Comparison of ENCODE assay signal across 8 cellular contexts in the genomic region with DNA sequence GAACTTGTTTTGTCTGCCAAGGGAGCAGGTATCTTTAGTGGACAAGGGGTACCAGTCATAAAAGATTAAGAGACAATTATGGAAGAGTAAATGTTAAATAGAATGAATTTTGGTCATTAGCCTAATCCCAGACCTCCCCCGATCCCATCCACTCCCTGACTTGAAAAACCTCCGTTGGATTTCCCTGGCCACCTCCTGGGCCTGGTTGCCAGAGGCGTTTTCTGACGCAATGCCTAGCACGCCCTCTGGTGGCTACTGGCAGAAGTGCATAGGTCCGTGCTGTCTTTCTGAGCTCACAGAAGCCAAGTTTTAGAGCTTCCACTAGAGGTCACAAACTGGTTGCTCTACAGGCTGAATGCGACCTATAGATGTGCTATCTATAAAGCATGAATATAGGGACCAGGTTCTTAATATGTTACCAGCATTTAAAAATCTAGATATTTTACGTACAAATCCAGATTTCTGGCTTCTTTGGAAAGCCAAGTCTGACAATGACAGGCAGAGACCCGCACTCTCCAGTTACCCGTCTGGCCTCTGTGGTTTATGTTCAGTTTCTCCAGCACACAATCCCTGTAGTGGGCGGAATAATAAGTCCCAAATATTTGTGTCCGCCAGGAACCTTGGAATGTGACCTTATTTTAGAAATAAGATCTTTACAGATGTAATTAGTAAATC. TPM values are rescaled to one million over a fixed set of nuclear protein-coding genes. Genes with fewer than 3 reads are reported as not detected.
DNase-seq lines count a peak whose midpoint lies in the region; ATAC-seq and TF ChIP-seq lines count a peak whose summit lies in the region.

No MANE protein-coding gene starts in this region.

- H3K4me1 Mint-ChIP-seq in activated T-cell treated with anti-CD3 and anti-CD28 coated beads, Interleukin-2, amount 50 U/mL, for 24 hours (ENCODE audit: low read depth) = peaks cover 10% of the 10 kb centered on the region
- peaks cover 5 to 16% (median 7%) of the 10 kb centered on the region in 4 donors for H3K4me1 Mint-ChIP-seq in naive thymus-derived CD8-positive, alpha-beta T cell
- no peaks in the 10 kb centered on the region for H3K4me1 Mint-ChIP-seq in stimulated activated effector memory CD8-positive, alpha-beta T cell treated with anti-CD3 and anti-CD28 coated beads, Interleukin-12 subunit alpha, Interleukin-12 subunit beta, amount 100 ng/mL, for 72 hours

- H3K27ac ChIP-seq in Panc1 (ENCODE audit: low read length) (peak overlapping the region; percentile 73), esophagus squamous epithelium (no peak overlapping the region)

- no peak for TF ChIP-seq POLR2A in esophagus squamous epithelium (IDR thresholded peaks at IDR 0.05)

- H3K36me3 Mint-ChIP-seq in activated T-cell treated with anti-CD3 and anti-CD28 coated beads, Interleukin-2, amount 50 U/mL, for 24 hours (ENCODE audit: low read depth) = no peaks in the 10 kb centered on the region
- no peaks in the 10 kb centered on the region for H3K36me3 Mint-ChIP-seq in naive thymus-derived CD8-positive, alpha-beta T cell
- H3K36me3 Mint-ChIP-seq in stimulated activated effector memory CD8-positive, alpha-beta T cell treated with anti-CD3 and anti-CD28 coated beads, Interleukin-12 subunit alpha, Interleukin-12 subunit beta, amount 100 ng/mL, for 72 hours = no peaks in the 10 kb centered on the region

- H3K9me3 ChIP-seq in Panc1 (ENCODE audit: control insufficient read depth, insufficient read depth, low read depth, low read length) = peaks cover 5% of the 10 kb centered on the region; the same call in 1 of the 2 replicates
- no peaks in the 10 kb centered on the region for H3K9me3 ChIP-seq in esophagus squamous epithelium

- no peak overlapping the region for H3K4me3 ChIP-seq in AG09309 (ENCODE audit: control insufficient read depth, low read depth, low read length)
- H3K4me3 ChIP-seq in Panc1 (ENCODE audit: low read depth in 2 of 2, low read length in 2 of 2) = no peak overlapping the region
- no peak overlapping the region for H3K4me3 ChIP-seq in esophagus squamous epithelium

- intact Hi-C loops in Panc1 (cut with micrococcal nuclease; ENCODE audit: unreplicated experiment) = loop anchor here (2.0 to 5.0 kb wide), 3 partner anchors 71 to 174 kb away; no protein-coding TSS in a partner anchor
- intact Hi-C loops in esophagus squamous epithelium (cut with DNase I) = loop anchor here (5.0 kb wide), 3 partner anchors 91 to 174 kb away; no protein-coding TSS in a partner anchor

- DNase-seq in AG09309 (ENCODE audit: low read depth) (peak; percentile 63), LoVo (ENCODE audit: low spot score) (peak; percentile 94), Panc1 (ENCODE audit: low read depth, low spot score) (peak; percentile 96), esophagus squamous epithelium (lab: John Stamatoyannopoulos, UW) (peak; percentile 13)
- DNase-seq in activated T-cell treated with anti-CD3 and anti-CD28 coated beads, Interleukin-2, amount 50 U/mL, for 24 hours = peak; percentile 96
- peak; percentile 77 to 92 (median 86) for DNase-seq in naive thymus-derived CD8-positive, alpha-beta T cell
- DNase-seq in stimulated activated effector memory CD8-positive, alpha-beta T cell treated with anti-CD3 and anti-CD28 coated beads, Interleukin-12 subunit alpha, Interleukin-12 subunit beta, amount 100 ng/mL, for 72 hours (ENCODE audit: low spot score in 2 of 2) = peak; percentile 82 to 93

- TF ChIP-seq CTCF in AG09309 (IDR thresholded peaks at IDR 0.05; ENCODE audit: control insufficient read depth, insufficient read depth, low read depth, low read length, missing control alignments) = peak; percentile 99
- TF ChIP-seq CTCF in Panc1 (IDR thresholded peaks at IDR 0.05) = peak; percentile 100
- TF ChIP-seq CTCF in esophagus squamous epithelium (IDR thresholded peaks at IDR 0.05) = peak; percentile 96 to 100 (median 100)

- no peaks in the 10 kb centered on the region for H3K27me3 Mint-ChIP-seq in activated T-cell treated with anti-CD3 and anti-CD28 coated beads, Interleukin-2, amount 50 U/mL, for 24 hours
- H3K27me3 Mint-ChIP-seq in naive thymus-derived CD8-positive, alpha-beta T cell = no peaks in the 10 kb centered on the region

- ATAC-seq in GM19395 (IDR thresholded peaks at IDR 0.05; ENCODE audit: unreplicated experiment) = peak; percentile 57
- peak; percentile 91 for ATAC-seq in Panc1
- peak; percentile 98 to 99 for ATAC-seq in naive thymus-derived CD8-positive, alpha-beta T cell
- peak; percentile 91 for ATAC-seq in stimulated activated effector memory CD8-positive, alpha-beta T cell treated with anti-CD3 and anti-CD28 coated beads, Interleukin-12 subunit alpha, Interleukin-12 subunit beta, amount 100 ng/mL, for 72 hours

- 23 to 25% methylated on average over 12 of the region's 12 CpGs for WGBS in esophagus squamous epithelium, 2 donors

- CTCF ChIA-PET in Panc1 (lab: Charles Lee) = interaction anchor here (0.5 to 1.6 kb wide), 36 partner anchors 8 to 675 kb away, joined by 3 to 17 read pairs (median 4); no protein-coding TSS in a partner anchor

- H3K36me3 ChIP-seq in Panc1 (ENCODE audit: control insufficient read depth, insufficient read depth, low read length) (no peaks in the 10 kb centered on the region), esophagus squamous epithelium (no peaks in the 10 kb centered on the region)

- POLR2A ChIA-PET in Panc1 (lab: Charles Lee) = interaction anchor here (0.7 to 0.8 kb wide), 2 partner anchors 45 to 157 kb away, joined by 4 to 12 read pairs; no protein-coding TSS in a partner anchor
- POLR2A ChIA-PET in naive thymus-derived CD8-positive, alpha-beta T cell (lab: Charles Lee) = interaction anchor here (0.7 to 2.5 kb wide), 8 partner anchors 10 to 729 kb away, joined by 3 to 15 read pairs (median 4); a partner anchor contains a TSS

- H3K27me3 ChIP-seq in Panc1 (ENCODE audit: control insufficient read depth, insufficient read depth, low read length) = no peaks in the 10 kb centered on the region
- no peaks in the 10 kb centered on the region for H3K27me3 ChIP-seq in esophagus squamous epithelium

- no TSS peak for BruUV-seq in Panc1 (replicated peaks; lab: Mats Ljungman, UMichigan)

- H3K9me3 Mint-ChIP-seq in activated T-cell treated with anti-CD3 and anti-CD28 coated beads, Interleukin-2, amount 50 U/mL, for 24 hours = no peaks in the 10 kb centered on the region
- H3K9me3 Mint-ChIP-seq in naive thymus-derived CD8-positive, alpha-beta T cell = no peaks in the 10 kb centered on the region
- H3K9me3 Mint-ChIP-seq in stimulated activated effector memory CD8-positive, alpha-beta T cell treated with anti-CD3 and anti-CD28 coated beads, Interleukin-12 subunit alpha, Interleukin-12 subunit beta, amount 100 ng/mL, for 72 hours = peaks cover 3% of the 10 kb centered on the region

- no peak overlapping the region for H3K4me3 Mint-ChIP-seq in activated T-cell treated with anti-CD3 and anti-CD28 coated beads, Interleukin-2, amount 50 U/mL, for 24 hours
- H3K4me3 Mint-ChIP-seq in naive thymus-derived CD8-positive, alpha-beta T cell = no peak overlapping the region
- no peak overlapping the region for H3K4me3 Mint-ChIP-seq in stimulated activated effector memory CD8-positive, alpha-beta T cell treated with anti-CD3 and anti-CD28 coated beads, Interleukin-12 subunit alpha, Interleukin-12 subunit beta, amount 100 ng/mL, for 72 hours

- H3K27ac Mint-ChIP-seq in activated T-cell treated with anti-CD3 and anti-CD28 coated beads, Interleukin-2, amount 50 U/mL, for 24 hours = peak overlapping the region; percentile 45
- peak overlapping the region in 6 of 10 donors; percentile 8 to 61 (median 33) for H3K27ac Mint-ChIP-seq in naive thymus-derived CD8-positive, alpha-beta T cell
- H3K27ac Mint-ChIP-seq in stimulated activated effector memory CD8-positive, alpha-beta T cell treated with anti-CD3 and anti-CD28 coated beads, Interleukin-12 subunit alpha, Interleukin-12 subunit beta, amount 100 ng/mL, for 72 hours = peak overlapping the region; percentile 27

- H3K4me1 ChIP-seq in Panc1 (ENCODE audit: control insufficient read depth, insufficient read depth, low read length) = peaks cover 11% of the 10 kb centered on the region
- H3K4me1 ChIP-seq in esophagus squamous epithelium = peaks cover 7 to 27% (median 10%) of the 10 kb centered on the region in 3 donors

- in situ Hi-C loops in Panc1 (cut with HindIII; ENCODE audit: low pct_unique_long_range_greater_than_20kb, low sequenced_read_pairs) = no loop called here

RNA-seq across cellular contexts. Expression of a gene that starts 39.8 kb away (rescaled TPM):
- total RNA-seq in Panc1 (2021; ENCODE audit: unreplicated experiment) (4.8 TPM), esophagus squamous epithelium (1 to 10 TPM; 2.6 to 8.1 (median 5.0) TPM)
- 4.2 TPM for polyA plus RNA-seq in Panc1 (2012; ENCODE audit: insufficient read length)
- total RNA-seq in naive thymus-derived CD8-positive, alpha-beta T cell = 100 to 1,000 TPM; 566 to 578 TPM
- 100 to 1,000 TPM; 177 to 292 (median 235) TPM for polyA plus RNA-seq in naive thymus-derived CD8-positive, alpha-beta T cell

Comparison
In these comparisons a context has a peak if more than half of its experiments do, and no peak if none do; other contexts are left out.
1. DNase-seq: peak in every context shown above with its lines; median percentile 96 in Panc1; 96 in activated T-cell treated with anti-CD3 and anti-CD28 coated beads, Interleukin-2, amount 50 U/mL, for 24 hours; 94 in LoVo; 88 in stimulated activated effector memory CD8-positive, alpha-beta T cell treated with anti-CD3 and anti-CD28 coated beads, Interleukin-12 subunit alpha, Interleukin-12 subunit beta, amount 100 ng/mL, for 72 hours; 86 in naive thymus-derived CD8-positive, alpha-beta T cell; 63 in AG09309; 13 in esophagus squamous epithelium.
2. RNA of a gene that starts 39.8 kb away (total RNA-seq): 566 to 578 TPM in naive thymus-derived CD8-positive, alpha-beta T cell; 2.6 to 8.1 TPM in esophagus squamous epithelium and 4.8 TPM in Panc1 (single experiment); every median in the first group is over 10 times any median in the second.
3. Peak in every context shown above with its lines, with median percentiles within 50 percentile points of each other: CTCF ChIP-seq, ATAC-seq and H3K27ac Mint-ChIP-seq.